In the genomic region with DNA sequence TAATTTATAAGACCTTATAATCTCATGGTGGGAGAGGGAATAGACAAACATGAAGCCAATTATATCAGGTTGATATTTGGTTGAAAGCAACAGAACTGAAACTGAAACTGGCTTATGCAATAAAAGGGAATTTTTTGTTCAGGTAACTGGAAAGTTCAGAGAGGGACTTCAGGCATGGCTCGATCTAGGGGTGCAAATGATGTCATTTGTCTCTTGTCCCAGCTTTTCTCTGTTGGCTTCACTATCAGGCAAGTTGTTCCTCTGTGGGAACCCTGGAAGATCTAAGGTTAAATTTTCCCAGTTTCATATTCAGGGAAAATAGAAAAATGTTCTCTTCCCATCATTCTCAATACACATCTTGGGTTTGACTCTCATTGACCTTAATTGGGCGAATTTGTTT, we compare ENCODE assay signal across 27 cellular contexts. TPM values are rescaled to one million over a fixed set of nuclear protein-coding genes. Genes with fewer than 3 reads are reported as not detected.
"Had no signal": no experiment of that assay in that cellular context is flagged by ENCODE, and none has a peak within 500 bp of the region (broad histone marks: within the 10 kb centered on the region; RNA-seq: fewer than 3 reads in every experiment).

No MANE protein-coding gene starts in this region.

- ATAC-seq: effector memory CD8-positive, alpha-beta T cell; gastrocnemius medialis; heart right ventricle; left cardiac atrium; left lung; left ventricle myocardium superior; lower lobe of right lung; mucosa of descending colon had no signal

- H3K4me3 ChIP-seq: colonic mucosa, esophagus squamous epithelium, gastrocnemius medialis, heart right ventricle, left lung, lower lobe of right lung, mucosa of descending colon had no signal

- H3K4me1 ChIP-seq: colonic mucosa, gastrocnemius medialis, heart right ventricle, left lung, lower lobe of right lung had no signal

- FAIRE-seq: endometrium, islet of Langerhans, keratinocyte had no signal

- H3K27me3 ChIP-seq: colonic mucosa, esophagus squamous epithelium, gastrocnemius medialis, left lung had no signal

- H3K27ac ChIP-seq: colonic mucosa, epithelial cell of prostate, gastrocnemius medialis, heart right ventricle, left lung, lower lobe of right lung had no signal

- DNase-seq: colonic mucosa; cortex of kidney; effector CD8-positive, alpha-beta T cell; effector memory CD8-positive, alpha-beta T cell; endodermal cell; erythroblast; esophagus squamous epithelium; foreskin fibroblast; foreskin melanocyte; gastrocnemius medialis; glutamatergic neuron; head of caudate nucleus; heart right ventricle; hippocampal formation; left cardiac atrium; left lung; left ventricle myocardium superior; lower lobe of right lung; mesenchymal stem cell; mucosa of descending colon; naive B cell had no signal

- H3K36me3 ChIP-seq: colonic mucosa, esophagus squamous epithelium, gastrocnemius medialis, heart right ventricle, left lung, lower lobe of right lung had no signal

- H3K9me3 ChIP-seq: colonic mucosa, esophagus squamous epithelium, gastrocnemius medialis, heart right ventricle, left lung, lower lobe of right lung, mucosa of descending colon had no signal

RNA-seq across cellular contexts. Expression of gene OTOA, which starts 59.8 kb away (rescaled TPM):
- total RNA-seq: colonic mucosa, dermis microvascular lymphatic vessel endothelial cell, left ventricle myocardium superior, lower leg skin had no signal
- polyA plus RNA-seq: keratinocyte had no signal
